Comparison of ENCODE assay signal across 1 cellular context in the genomic region with DNA sequence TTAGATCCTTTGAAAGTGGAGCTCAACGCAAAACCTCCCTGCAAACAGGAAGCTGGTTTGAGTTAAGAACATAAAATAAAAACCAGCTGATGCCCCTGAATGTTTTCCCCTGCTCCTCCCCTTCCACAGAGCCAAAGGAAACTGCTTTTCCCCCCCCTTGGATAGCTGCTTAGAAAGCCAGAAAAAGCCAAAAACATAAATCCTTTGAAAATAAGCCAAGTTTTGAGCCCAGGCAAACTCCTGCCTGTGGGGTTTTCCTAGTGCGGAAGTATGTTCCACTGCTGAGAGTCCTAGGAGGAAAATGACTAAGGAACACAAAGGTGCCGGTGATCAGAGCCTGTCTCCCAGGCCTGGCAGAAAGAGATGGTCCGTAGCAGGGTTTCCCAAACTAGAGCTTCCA.
TF ChIP-seq lines count a peak whose summit lies in the region.

No MANE protein-coding gene starts in this region.

TF ChIP-seq in SK-N-SH, 30 proteins besides CTCF, POLR2A, EP300 and RAD21 (continued from another document):
- TF ChIP-seq NFIC (IDR thresholded peaks at IDR 0.05; ENCODE audit: borderline replicate concordance), result peak; percentile 51
- TF ChIP-seq RCOR1 (IDR thresholded peaks at IDR 0.05; ENCODE audit: low read length), result 0 out of 2 replicates have a peak, but pooled peaks have one; percentile 9
- no peak for TF ChIP-seq TEAD4 (IDR thresholded peaks at IDR 0.05; ENCODE audit: borderline replicate concordance, insufficient read depth)
- no peak for TF ChIP-seq EZH2phosphoT487 (IDR thresholded peaks at IDR 0.05; ENCODE audit: borderline replicate concordance, low read depth)
- TF ChIP-seq TCF12 (IDR thresholded peaks at IDR 0.05), result peak; percentile 84
